In the genomic region with DNA sequence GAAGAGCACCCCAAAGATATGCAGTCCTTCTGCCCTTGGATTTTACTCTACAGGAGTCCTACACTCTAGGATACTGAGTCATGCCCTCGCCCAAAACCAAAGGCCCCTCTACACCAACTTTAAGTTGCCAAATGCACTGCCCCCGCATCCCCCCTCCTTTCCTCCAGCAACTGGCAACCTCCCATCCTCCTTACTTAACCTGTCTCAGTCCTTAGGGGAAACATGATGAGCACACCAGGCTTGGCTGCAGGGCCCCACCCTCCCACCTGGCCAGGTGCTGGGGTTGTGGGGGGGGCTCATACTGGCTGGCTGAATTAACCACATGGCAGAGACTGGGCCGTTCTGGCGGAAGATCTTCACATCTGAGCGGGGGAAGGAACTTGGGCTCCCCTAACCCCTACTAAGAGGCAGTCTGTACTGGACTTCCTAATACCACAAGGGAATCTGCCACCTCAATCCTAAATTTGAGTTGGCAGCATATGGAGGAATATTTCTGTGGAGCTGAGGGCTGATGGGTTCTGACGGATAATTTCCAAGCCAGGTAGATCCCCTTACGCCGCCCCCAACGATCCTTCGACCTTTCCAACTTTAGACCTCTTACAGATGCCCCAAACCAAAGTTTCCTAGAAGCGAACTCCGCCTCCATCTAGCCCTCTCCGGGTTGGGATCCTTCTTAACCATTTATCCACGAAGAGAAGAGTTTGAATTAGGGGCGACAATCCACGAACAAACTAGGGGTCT, we compare ENCODE assay signal across 6 cellular contexts. TPM values are rescaled to one million over a fixed set of nuclear protein-coding genes. Genes with fewer than 3 reads are reported as not detected.
DNase-seq lines count a peak whose midpoint lies in the region; ATAC-seq lines count a peak whose summit lies in the region.

No MANE protein-coding gene starts in this region.

- intact Hi-C loops in Right ventricle myocardium superior (cut with DNase I) (no loop called here), left cardiac atrium (cut with DNase I) (loop anchor here in 1 of 2 donors (2.0 kb wide), 1 partner anchor 16 kb away; the partner anchor contains the start of gene PRCC)

- ATAC-seq in Right ventricle myocardium superior (ENCODE audit: poor library complexity) (no peak), left cardiac atrium (no peak), HG03457 (IDR thresholded peaks at IDR 0.05; ENCODE audit: unreplicated experiment) (no peak), HG03354 (IDR thresholded peaks at IDR 0.05; ENCODE audit: poor library complexity, severe bottlenecking, unreplicated experiment) (no peak)

- DNase-seq in Right ventricle myocardium superior (peak; percentile 39), left cardiac atrium (no peak), lung microvascular endothelial cell (ENCODE audit: low read depth in 2 of 2) (peak; percentile 9 to 10)
- peak; percentile 55 for DNase-seq in activated naive CD4-positive, alpha-beta T cell treated with anti-CD3 and anti-CD28 coated beads, Interleukin-2, amount 50 U/mL, for 16 hours

RNA-seq across cellular contexts. Expression of gene HDGF, which starts 1.1 kb away (rescaled TPM):
- 185 TPM for total RNA-seq in Right ventricle myocardium superior
- 100 to 1,000 TPM; 139 to 156 TPM for total RNA-seq in left cardiac atrium
- total RNA-seq in lung microvascular endothelial cell: 88.5 and 94.4 TPM in 2 replicates

RNA-seq across cellular contexts. Expression of gene MRPL24, which starts 9.5 kb away (rescaled TPM):
- 99.8 TPM for total RNA-seq in Right ventricle myocardium superior
- 10 to 100 TPM; 62.9 to 74.0 TPM for total RNA-seq in left cardiac atrium
- 40.3 TPM in 2 replicates for total RNA-seq in lung microvascular endothelial cell

RNA-seq across cellular contexts. Expression of gene PRCC, which starts 17.0 kb away (rescaled TPM):
- total RNA-seq in Right ventricle myocardium superior: 39.4 TPM
- 10 to 100 TPM; 32.0 to 46.2 TPM for total RNA-seq in left cardiac atrium
- total RNA-seq in lung microvascular endothelial cell: 6.8 and 9.3 TPM in 2 replicates

RNA-seq across cellular contexts. Expression of gene ISG20L2, which starts 21.8 kb away (rescaled TPM):
- total RNA-seq in Right ventricle myocardium superior (12.3 TPM), left cardiac atrium (10 to 100 TPM; 15.7 to 18.6 TPM), lung microvascular endothelial cell (4.4 and 6.3 TPM in 2 replicates)

RNA-seq across cellular contexts. Expression of gene METTL25B, which starts 22.1 kb away (rescaled TPM):
- total RNA-seq in Right ventricle myocardium superior: 14.4 TPM
- total RNA-seq in left cardiac atrium: 10 to 100 TPM; 14.6 to 20.5 TPM
- total RNA-seq in lung microvascular endothelial cell: 6.5 and 18.3 TPM in 2 replicates
